In genomic region chr11:48087974-48088681, GRCh38 we compare ENCODE assay signal across 11 cellular contexts.
DNase-seq lines count a peak whose midpoint lies in the region; ATAC-seq and TF ChIP-seq lines count a peak whose summit lies in the region.
"Had no signal": no experiment of that assay in that cellular context is flagged by ENCODE, and none has a peak within 500 bp of the region (broad histone marks: within the 10 kb centered on the region; RNA-seq: fewer than 3 reads in every experiment).

No MANE protein-coding gene starts in this region.

- peaks cover 0 to 4% of the 10 kb centered on the region in 2 donors for H3K9me3 Mint-ChIP-seq in activated naive CD4-positive, alpha-beta T cell treated with anti-CD3 and anti-CD28 coated beads, Interleukin-2, amount 50 U/mL, for 72 hours

- no peak for DNase-seq in HEK293T (ENCODE audit: extremely low spot score)
- DNase-seq in PC-9 = no peak
- DNase-seq in left colon = peak; percentile 62 to 79
- DNase-seq in NCI-H1930 (lab: John Stamatoyannopoulos, UW) = no peak
- no peak for DNase-seq in 8988T
- no peak for DNase-seq in activated naive CD4-positive, alpha-beta T cell treated with anti-CD3 and anti-CD28 coated beads, Interleukin-2, amount 50 U/mL, for 72 hours (ENCODE audit: low spot score in 2 of 2)
- DNase-seq: stimulated activated CD4-positive, alpha-beta T cell treated with anti-CD3 and anti-CD28 coated beads, Interleukin-4, amount 100 ng/mL, for 24 hours had no signal

- CTCF ChIA-PET in HEK293T (lab: Yijun Ruan, JAX) (interaction anchor here (1.0 kb wide), 1 partner anchor 20 kb away, joined by 3 read pairs; no protein-coding TSS in a partner anchor), PC-9 (lab: Charles Lee) (no interaction called here)

- peaks cover 78% of the 10 kb centered on the region for H3K79me2 ChIP-seq in PC-9 (ENCODE audit: low read depth)

- H3K36me3 ChIP-seq in PC-9 (ENCODE audit: low read depth) = no peaks in the 10 kb centered on the region

- BruUV-seq in PC-9 (replicated peaks; lab: Mats Ljungman, UMichigan) = no TSS peak

- no peak overlapping the region for H3K4me2 ChIP-seq in PC-9

- no peak overlapping the region for H2AFZ ChIP-seq in PC-9

- no peaks in the 10 kb centered on the region for H3K9me3 ChIP-seq in PC-9 (ENCODE audit: insufficient read depth, low read depth)

- H4K20me1 ChIP-seq in PC-9 (ENCODE audit: insufficient read depth) = peaks cover 12% of the 10 kb centered on the region

- peaks cover 29% of the 10 kb centered on the region for H3K4me1 ChIP-seq in PC-9 (replicated peaks; ENCODE audit: insufficient read depth)

- peaks cover 0 to 9% of the 10 kb centered on the region in 2 donors for H3K36me3 Mint-ChIP-seq in activated naive CD4-positive, alpha-beta T cell treated with anti-CD3 and anti-CD28 coated beads, Interleukin-2, amount 50 U/mL, for 72 hours
- H3K36me3 Mint-ChIP-seq: activated naive CD8-positive, alpha-beta T cell had no signal

- POLR2A ChIA-PET in HEK293T (lab: Yijun Ruan, JAX) = interaction anchor here (0.5 kb wide), 1 partner anchor 578 kb away, joined by 3 read pairs; no protein-coding TSS in a partner anchor
- POLR2A ChIA-PET in PC-9 (lab: Charles Lee; ENCODE audit: unreplicated experiment) = no interaction called here

- intact Hi-C loops in PC-9 (cut with micrococcal nuclease; ENCODE audit: unreplicated experiment) = no loop called here
- intact Hi-C loops in left colon (cut with DNase I, micrococcal nuclease) = no loop called here

- peak; percentile 78 for ATAC-seq in left colon
- no peak for ATAC-seq in HG02623 (IDR thresholded peaks at IDR 0.05; ENCODE audit: unreplicated experiment)
- no peak for ATAC-seq in activated naive CD4-positive, alpha-beta T cell treated with anti-CD3 and anti-CD28 coated beads, Interleukin-2, amount 50 U/mL, for 72 hours
- ATAC-seq: activated CD4-positive, CD25-positive, alpha-beta regulatory T cell treated with anti-CD3 and anti-CD28 coated beads, Interleukin-2, amount 50 U/mL, for 24 hours had no signal

- no peak overlapping the region for H3K4me3 ChIP-seq in PC-9

- TF ChIP-seq CTCF in C4-2B (conservative IDR thresholded peaks at IDR 0.05) (no peak), PC-9 (conservative IDR thresholded peaks at IDR 0.05) (no peak)

- H3K27ac Mint-ChIP-seq in activated naive CD4-positive, alpha-beta T cell treated with anti-CD3 and anti-CD28 coated beads, Interleukin-2, amount 50 U/mL, for 72 hours = no peak overlapping the region
- H3K27ac Mint-ChIP-seq: activated naive CD8-positive, alpha-beta T cell had no signal

- peaks cover 57% of the 10 kb centered on the region; the same call in 1 of the 2 replicates for H3F3A ChIP-seq in PC-9 (ENCODE audit: insufficient read depth, low read depth)

- peak overlapping the region; percentile 76 for H3K27ac ChIP-seq in C4-2B
- H3K27ac ChIP-seq in PC-9 = 0 out of 2 replicates have a peak overlapping the region, but pooled peaks have one; percentile 1

- H3K9me2 ChIP-seq in PC-9 (ENCODE audit: insufficient read depth) = no peaks in the 10 kb centered on the region

- H3K27me3 ChIP-seq in PC-9 (ENCODE audit: insufficient read depth, low read depth) = no peaks in the 10 kb centered on the region

TF ChIP-seq in HEK293T, 16 proteins besides CTCF, POLR2A, EP300 and RAD21:
- no peak for TF ChIP-seq L3MBTL2 (conservative IDR thresholded peaks at IDR 0.05)
- peak; percentile 41; the same call in 1 of the 2 replicates for TF ChIP-seq PKNOX1 (IDR thresholded peaks at IDR 0.05)
TF ChIP-seq in HEK293T: peak in this region for 1.

Comparison
In these comparisons a context has a peak if more than half of its experiments do, and no peak if none do; other contexts are left out.
1. DNase-seq: peak in left colon (2 of 2); none in HEK293T (single experiment), PC-9 (0 of 2), NCI-H1930 (0 of 2), 8988T (single experiment) and activated naive CD4-positive, alpha-beta T cell treated with anti-CD3 and anti-CD28 coated beads, Interleukin-2, amount 50 U/mL, for 72 hours (0 of 2).